20 cellular contexts compared by ENCODE assay signal in genomic region chr10:131926253-131926652, GRCh38. TPM values are rescaled to one million over a fixed set of nuclear protein-coding genes. Genes with fewer than 3 reads are reported as not detected.
DNase-seq lines count a peak whose midpoint lies in the region; ATAC-seq and TF ChIP-seq lines count a peak whose summit lies in the region.
"Had no signal": no experiment of that assay in that cellular context is flagged by ENCODE, and none has a peak within 500 bp of the region (broad histone marks: within the 10 kb centered on the region; RNA-seq: fewer than 3 reads in every experiment).

No MANE protein-coding gene starts in this region.

- H2BK12ac ChIP-seq in neuronal stem cell (ENCODE audit: low read length): no peak overlapping the region

- H3K4me2 ChIP-seq in neuronal stem cell (ENCODE audit: insufficient read depth, low read length, poor library complexity, severe bottlenecking): no peak overlapping the region

- H2BK120ac ChIP-seq in neuronal stem cell (ENCODE audit: low read depth, low read length): no peak overlapping the region

- no peak for TF ChIP-seq CTCF in colonic mucosa (IDR thresholded peaks at IDR 0.05)

- H2BK5ac ChIP-seq in neuronal stem cell (ENCODE audit: low read length): no peak overlapping the region

- no peak overlapping the region for H2AFZ ChIP-seq in neuronal stem cell (ENCODE audit: low read length)

- intact Hi-C loops in activated CD4-positive, alpha-beta T cell treated with anti-CD3 and anti-CD28 coated beads, Interleukin-2, amount 10 ng/mL, durations not matched to agents 24 days and 14 days (cut with micrococcal nuclease): no loop called here
- intact Hi-C loops in colonic mucosa (cut with DNase I): no loop called here

- no peaks in the 10 kb centered on the region for H3K4me1 ChIP-seq in colonic mucosa
- H3K4me1 ChIP-seq in neuronal stem cell (ENCODE audit: control insufficient read depth in 2 of 2, insufficient read depth in 1 of 2, low read depth in 1 of 2, low read length in 2 of 2): peaks cover 7 to 16% of the 10 kb centered on the region in 2 donors

- no peak overlapping the region for H3K23ac ChIP-seq in neuronal stem cell (ENCODE audit: low read depth, low read length, poor library complexity)

- peaks cover 26% of the 10 kb centered on the region for H3K36me3 Mint-ChIP-seq in activated naive CD4-positive, alpha-beta T cell treated with anti-CD3 and anti-CD28 coated beads, Interleukin-2, amount 50 U/mL, for 24 hours
- peaks cover 61% of the 10 kb centered on the region for H3K36me3 Mint-ChIP-seq in activated T-helper 17 cell treated with anti-CD3 and anti-CD28 coated beads, Interleukin-2, amount 50 U/mL, for 72 hours (ENCODE audit: low read depth)
- H3K36me3 Mint-ChIP-seq in activated CD8-positive, alpha-beta memory T cell treated with anti-CD3 and anti-CD28 coated beads, Interleukin-2, amount 10 ng/mL, durations not matched to agents 7 days and 5 days: peaks cover 34% of the 10 kb centered on the region
- peaks cover 38% of the 10 kb centered on the region for H3K36me3 Mint-ChIP-seq in activated CD4-positive, alpha-beta T cell treated with anti-CD3 and anti-CD28 coated beads, Interleukin-2, amount 10 ng/mL, durations not matched to agents 24 days and 14 days (ENCODE audit: low read depth)

- H3K9me3 Mint-ChIP-seq in activated naive CD4-positive, alpha-beta T cell treated with anti-CD3 and anti-CD28 coated beads, Interleukin-2, amount 50 U/mL, for 24 hours: no peaks in the 10 kb centered on the region
- H3K9me3 Mint-ChIP-seq in activated T-helper 17 cell treated with anti-CD3 and anti-CD28 coated beads, Interleukin-2, amount 50 U/mL, for 72 hours: no peaks in the 10 kb centered on the region
- peaks cover 5% of the 10 kb centered on the region for H3K9me3 Mint-ChIP-seq in activated CD8-positive, alpha-beta memory T cell treated with anti-CD3 and anti-CD28 coated beads, Interleukin-2, amount 10 ng/mL, durations not matched to agents 7 days and 5 days (ENCODE audit: low read depth)
- peaks cover 5% of the 10 kb centered on the region for H3K9me3 Mint-ChIP-seq in activated CD4-positive, alpha-beta T cell treated with anti-CD3 and anti-CD28 coated beads, Interleukin-2, amount 10 ng/mL, durations not matched to agents 24 days and 14 days

- H3K79me1 ChIP-seq in neuronal stem cell (ENCODE audit: low read depth, low read length): peaks cover 12% of the 10 kb centered on the region

- no peaks in the 10 kb centered on the region for H3K9me3 ChIP-seq in colonic mucosa
- peaks cover 5 to 26% of the 10 kb centered on the region in 2 donors for H3K9me3 ChIP-seq in neuronal stem cell (replicated peaks in 1 of 2; ENCODE audit: control insufficient read depth in 2 of 2, insufficient read depth in 1 of 2, low read depth in 1 of 2, low read length in 2 of 2)

- peaks cover 87% of the 10 kb centered on the region for H3K4me1 Mint-ChIP-seq in activated naive CD4-positive, alpha-beta T cell treated with anti-CD3 and anti-CD28 coated beads, Interleukin-2, amount 50 U/mL, for 24 hours
- H3K4me1 Mint-ChIP-seq in activated T-helper 17 cell treated with anti-CD3 and anti-CD28 coated beads, Interleukin-2, amount 50 U/mL, for 72 hours: peaks cover 61% of the 10 kb centered on the region
- peaks cover 53% of the 10 kb centered on the region for H3K4me1 Mint-ChIP-seq in activated CD8-positive, alpha-beta memory T cell treated with anti-CD3 and anti-CD28 coated beads, Interleukin-2, amount 10 ng/mL, durations not matched to agents 7 days and 5 days
- peaks cover 54% of the 10 kb centered on the region for H3K4me1 Mint-ChIP-seq in activated CD4-positive, alpha-beta T cell treated with anti-CD3 and anti-CD28 coated beads, Interleukin-2, amount 10 ng/mL, durations not matched to agents 24 days and 14 days

- CTCF ChIA-PET in activated CD8-positive, alpha-beta memory T cell treated with anti-CD3 and anti-CD28 coated beads, Interleukin-2, amount 10 ng/mL, durations not matched to agents 7 days and 5 days (lab: Charles Lee): interaction anchor here (1.2 kb wide), 1 partner anchor 23 kb away, joined by 3 read pairs; no protein-coding TSS in a partner anchor

- H3K27me3 ChIP-seq in colonic mucosa (no peaks in the 10 kb centered on the region), neuronal stem cell (ENCODE audit: control insufficient read depth in 3 of 3, insufficient read depth in 3 of 3, low read depth in 1 of 3, low read length in 3 of 3) (no peaks in the 10 kb centered on the region)

- H3K4ac ChIP-seq in neuronal stem cell (ENCODE audit: low read length): no peak overlapping the region

- H3K4me3 Mint-ChIP-seq in activated naive CD4-positive, alpha-beta T cell treated with anti-CD3 and anti-CD28 coated beads, Interleukin-2, amount 50 U/mL, for 24 hours: no peak overlapping the region
- H3K4me3 Mint-ChIP-seq in activated T-helper 17 cell treated with anti-CD3 and anti-CD28 coated beads, Interleukin-2, amount 50 U/mL, for 72 hours: peak overlapping the region; percentile 69
- H3K4me3 Mint-ChIP-seq in activated CD8-positive, alpha-beta memory T cell treated with anti-CD3 and anti-CD28 coated beads, Interleukin-2, amount 10 ng/mL, durations not matched to agents 7 days and 5 days: no peak overlapping the region
- no peak overlapping the region for H3K4me3 Mint-ChIP-seq in activated CD4-positive, alpha-beta T cell treated with anti-CD3 and anti-CD28 coated beads, Interleukin-2, amount 10 ng/mL, durations not matched to agents 24 days and 14 days

- H3K27ac Mint-ChIP-seq in activated naive CD4-positive, alpha-beta T cell treated with anti-CD3 and anti-CD28 coated beads, Interleukin-2, amount 50 U/mL, for 24 hours: peak overlapping the region; percentile 12
- no peak overlapping the region for H3K27ac Mint-ChIP-seq in activated T-helper 17 cell treated with anti-CD3 and anti-CD28 coated beads, Interleukin-2, amount 50 U/mL, for 72 hours
- H3K27ac Mint-ChIP-seq in activated CD8-positive, alpha-beta memory T cell treated with anti-CD3 and anti-CD28 coated beads, Interleukin-2, amount 10 ng/mL, durations not matched to agents 7 days and 5 days: no peak overlapping the region
- no peak overlapping the region for H3K27ac Mint-ChIP-seq in activated CD4-positive, alpha-beta T cell treated with anti-CD3 and anti-CD28 coated beads, Interleukin-2, amount 10 ng/mL, durations not matched to agents 24 days and 14 days

- no peak overlapping the region for H2AK5ac ChIP-seq in neuronal stem cell (ENCODE audit: low read depth, low read length)

- H3K27ac ChIP-seq in colonic mucosa: no peak overlapping the region
- no peak overlapping the region for H3K27ac ChIP-seq in neuronal stem cell (replicated peaks; ENCODE audit: low read length)
- H3K27ac ChIP-seq: 22Rv1 had no signal

- WGBS in neuronal stem cell (ENCODE audit: extremely low coverage in 2 of 2, insufficient read length in 2 of 2, insufficient replicate concordance in 1 of 2), 2 donors: no CpG with 5 or more reads among the region's 10 CpGs

- H3K36me3 ChIP-seq in colonic mucosa (no peaks in the 10 kb centered on the region), neuronal stem cell (replicated peaks in 1 of 2; ENCODE audit: control insufficient read depth in 2 of 2, insufficient read depth in 2 of 2, low read length in 2 of 2) (peaks cover 3 to 6% of the 10 kb centered on the region in 2 donors)

- ATAC-seq in activated T-helper 17 cell treated with anti-CD3 and anti-CD28 coated beads, Interleukin-2, amount 50 U/mL, for 72 hours (replicated peaks): no peak
- ATAC-seq in activated CD8-positive, alpha-beta memory T cell treated with anti-CD3 and anti-CD28 coated beads, Interleukin-2, amount 10 ng/mL, durations not matched to agents 7 days and 5 days: no peak
- ATAC-seq: Right ventricle myocardium inferior had no signal

- H2BK15ac ChIP-seq in neuronal stem cell (ENCODE audit: low read length): no peak overlapping the region

- no peaks in the 10 kb centered on the region for H3K27me3 Mint-ChIP-seq in activated naive CD4-positive, alpha-beta T cell treated with anti-CD3 and anti-CD28 coated beads, Interleukin-2, amount 50 U/mL, for 24 hours
- no peaks in the 10 kb centered on the region for H3K27me3 Mint-ChIP-seq in activated T-helper 17 cell treated with anti-CD3 and anti-CD28 coated beads, Interleukin-2, amount 50 U/mL, for 72 hours
- H3K27me3 Mint-ChIP-seq in activated CD8-positive, alpha-beta memory T cell treated with anti-CD3 and anti-CD28 coated beads, Interleukin-2, amount 10 ng/mL, durations not matched to agents 7 days and 5 days: no peaks in the 10 kb centered on the region
- H3K27me3 Mint-ChIP-seq in activated CD4-positive, alpha-beta T cell treated with anti-CD3 and anti-CD28 coated beads, Interleukin-2, amount 10 ng/mL, durations not matched to agents 24 days and 14 days: no peaks in the 10 kb centered on the region

- no peak overlapping the region for H4K8ac ChIP-seq in neuronal stem cell (ENCODE audit: low read depth, low read length)

- no peak overlapping the region for H3K18ac ChIP-seq in neuronal stem cell (ENCODE audit: low read length)

- H3K9ac ChIP-seq in colonic mucosa (ENCODE audit: low read depth in 2 of 2, low read length in 2 of 2) (no peak overlapping the region), neuronal stem cell (ENCODE audit: low read depth, low read length, poor library complexity) (no peak overlapping the region)

- no peak overlapping the region for H4K91ac ChIP-seq in neuronal stem cell (ENCODE audit: low read depth, low read length, poor library complexity)

- H3K4me3 ChIP-seq in colonic mucosa (no peak overlapping the region), neuronal stem cell (ENCODE audit: low read length in 2 of 2) (no peak overlapping the region)

- no peak for DNase-seq in activated naive CD4-positive, alpha-beta T cell (lab: John Stamatoyannopoulos, UW)
- DNase-seq in mesenteric fat pad (ENCODE audit: low spot score) (peak; percentile 53), colonic mucosa (no peak), neuronal stem cell (ENCODE audit: low spot score) (no peak)
- DNase-seq in activated CD8-positive, alpha-beta memory T cell treated with anti-CD3 and anti-CD28 coated beads, Interleukin-2, amount 10 ng/mL, durations not matched to agents 7 days and 5 days: no peak
- no peak for DNase-seq in activated CD4-positive, alpha-beta T cell treated with anti-CD3 and anti-CD28 coated beads, Interleukin-2, amount 10 ng/mL, durations not matched to agents 24 days and 14 days
- DNase-seq: ACHN, EL, GF-D8, GOT3, HCEC 1CT, Kasumi-1, NCI-H1417, NCI-H187, NCI-H446, OCI-M1 had no signal

- H3K14ac ChIP-seq in neuronal stem cell (ENCODE audit: low read length): no peak overlapping the region

RNA-seq across cellular contexts. Expression of gene PPP2R2D, which starts 25.4 kb away (rescaled TPM):
- 10 to 100 TPM; 31.6 to 46.4 TPM for total RNA-seq in activated T-helper 17 cell treated with anti-CD3 and anti-CD28 coated beads, Interleukin-2, amount 50 U/mL, for 72 hours
- 27.4 TPM for total RNA-seq in mesenteric fat pad
- total RNA-seq in activated CD8-positive, alpha-beta memory T cell treated with anti-CD3 and anti-CD28 coated beads, Interleukin-2, amount 10 ng/mL, durations not matched to agents 7 days and 5 days: 10 to 100 TPM; 36.0 to 41.9 TPM
- total RNA-seq in activated CD4-positive, alpha-beta T cell treated with anti-CD3 and anti-CD28 coated beads, Interleukin-2, amount 10 ng/mL, durations not matched to agents 24 days and 14 days: 33.2 and 36.2 TPM in 2 replicates
- total RNA-seq in colonic mucosa: 10 to 100 TPM; 28.1 to 30.6 TPM
- polyA plus RNA-seq in neuronal stem cell (2013, experiment 1 of 2): 26.3 TPM
- polyA plus RNA-seq in neuronal stem cell (2013, experiment 2 of 2): 26.5 TPM

RNA-seq across cellular contexts. Expression of gene BNIP3, which starts 55.5 kb away (rescaled TPM):
- 100 to 1,000 TPM; 102 to 362 TPM for total RNA-seq in activated T-helper 17 cell treated with anti-CD3 and anti-CD28 coated beads, Interleukin-2, amount 50 U/mL, for 72 hours
- total RNA-seq in mesenteric fat pad (63.1 TPM), colonic mucosa (10 to 100 TPM in 1 of 2 donors, 1 to 10 TPM in 1; 6.9 to 51.7 TPM)
- 10 to 100 TPM; 21.9 to 39.2 TPM for total RNA-seq in activated CD8-positive, alpha-beta memory T cell treated with anti-CD3 and anti-CD28 coated beads, Interleukin-2, amount 10 ng/mL, durations not matched to agents 7 days and 5 days
- 94.4 and 95.1 TPM in 2 replicates for total RNA-seq in activated CD4-positive, alpha-beta T cell treated with anti-CD3 and anti-CD28 coated beads, Interleukin-2, amount 10 ng/mL, durations not matched to agents 24 days and 14 days
- polyA plus RNA-seq in neuronal stem cell (2013, experiment 1 of 2): 22.1 TPM
- 22.3 TPM for polyA plus RNA-seq in neuronal stem cell (2013, experiment 2 of 2)
